Comparison of ENCODE assay signal across 11 cellular contexts in the genomic region with DNA sequence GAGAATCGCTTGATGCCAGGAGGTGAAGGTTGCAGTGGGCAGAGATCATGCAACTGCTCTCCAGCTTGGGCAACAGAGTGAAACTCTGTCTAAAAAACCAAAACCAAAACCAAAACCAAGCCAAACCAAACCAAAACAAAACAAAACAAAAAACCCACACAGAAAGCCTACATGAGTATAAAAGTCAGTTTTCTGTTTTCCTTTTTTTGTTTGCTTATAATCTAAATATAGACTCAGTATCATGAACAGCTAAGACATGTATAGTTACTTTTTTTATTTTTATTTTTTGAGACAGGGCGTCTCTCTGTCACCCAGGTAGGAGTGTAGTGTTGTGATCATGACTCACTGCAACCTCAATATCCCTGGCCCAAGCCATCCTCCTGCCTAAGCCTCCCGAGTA. TPM values are rescaled to one million over a fixed set of nuclear protein-coding genes. Genes with fewer than 3 reads are reported as not detected.
DNase-seq lines count a peak whose midpoint lies in the region; ATAC-seq and TF ChIP-seq lines count a peak whose summit lies in the region.
"Had no signal": no experiment of that assay in that cellular context is flagged by ENCODE, and none has a peak within 500 bp of the region (broad histone marks: within the 10 kb centered on the region; RNA-seq: fewer than 3 reads in every experiment).

No MANE protein-coding gene starts in this region.

- H3K27ac ChIP-seq in upper lobe of right lung (no peak overlapping the region), body of pancreas (no peak overlapping the region)
- H3K27ac ChIP-seq: prostate gland, tibial artery had no signal

- no peaks in the 10 kb centered on the region for H3K4me1 ChIP-seq in upper lobe of right lung
- H3K4me1 ChIP-seq in body of pancreas: no peaks in the 10 kb centered on the region
- H3K4me1 ChIP-seq: prostate gland, tibial artery had no signal

- DNase-seq in T-helper 2 cell treated with Interferon-gamma antibody and Interleukin-4, amounts not matched to agents 5 μg/mL and 100 μg/mL, for 36 hours (ENCODE audit: low spot score): no peak
- no peak for DNase-seq in upper lobe of right lung
- no peak for DNase-seq in body of pancreas
- no peak for DNase-seq in activated CD8-positive, alpha-beta memory T cell treated with anti-CD3 and anti-CD28 coated beads, Interleukin-2, amount 50 U/mL, for 48 hours
- DNase-seq: tibial artery had no signal

- TF ChIP-seq CTCF in upper lobe of right lung (IDR thresholded peaks at IDR 0.05) (no peak), body of pancreas (IDR thresholded peaks at IDR 0.05) (no peak)

- peaks cover 3% of the 10 kb centered on the region for H3K27me3 Mint-ChIP-seq in T-helper 2 cell treated with Interferon-gamma antibody and Interleukin-4, amounts not matched to agents 5 μg/mL and 100 μg/mL, for 36 hours (ENCODE audit: low read depth)

- no peaks in the 10 kb centered on the region for H3K36me3 ChIP-seq in upper lobe of right lung
- no peaks in the 10 kb centered on the region for H3K36me3 ChIP-seq in body of pancreas (replicated peaks in 1 of 2; ENCODE audit: insufficient read depth in 1 of 2, low read depth in 2 of 2)
- H3K36me3 ChIP-seq: prostate gland, tibial artery had no signal

- intact Hi-C loops in upper lobe of right lung (cut with DNase I) (no loop called here), body of pancreas (cut with DNase I) (no loop called here)

- TF ChIP-seq POLR2A in GM18505 (IDR thresholded peaks at IDR 0.05; ENCODE audit: borderline replicate concordance, extremely low read depth, insufficient read depth, insufficient read length): no peak
- no peak for TF ChIP-seq POLR2A in body of pancreas (IDR thresholded peaks at IDR 0.05)

- no peaks in the 10 kb centered on the region for H3K9me3 ChIP-seq in upper lobe of right lung
- no peaks in the 10 kb centered on the region for H3K9me3 ChIP-seq in body of pancreas
- H3K9me3 ChIP-seq: prostate gland, tibial artery had no signal

- H3K4me3 ChIP-seq in upper lobe of right lung (no peak overlapping the region), body of pancreas (no peak overlapping the region)
- H3K4me3 ChIP-seq: prostate gland, tibial artery had no signal

- ATAC-seq in GM18505 (IDR thresholded peaks at IDR 0.05; ENCODE audit: unreplicated experiment) (peak; percentile 72), GM19395 (IDR thresholded peaks at IDR 0.05; ENCODE audit: unreplicated experiment) (peak; percentile 71), HG03025 (IDR thresholded peaks at IDR 0.05; ENCODE audit: low FRiP score, unreplicated experiment) (peak; percentile 69), upper lobe of right lung (no peak), HG02981 (IDR thresholded peaks at IDR 0.05; ENCODE audit: unreplicated experiment) (no peak), body of pancreas (no peak)
- ATAC-seq: left lobe of liver had no signal

- 74 to 85% methylated on average over 3 of the region's 3 CpGs for WGBS in body of pancreas, 2 donors

- peak overlapping the region; percentile 53 for H3K27ac Mint-ChIP-seq in T-helper 2 cell treated with Interferon-gamma antibody and Interleukin-4, amounts not matched to agents 5 μg/mL and 100 μg/mL, for 36 hours

- peaks cover 1% of the 10 kb centered on the region for H3K36me3 Mint-ChIP-seq in T-helper 2 cell treated with Interferon-gamma antibody and Interleukin-4, amounts not matched to agents 5 μg/mL and 100 μg/mL, for 36 hours (ENCODE audit: low read depth)

- H3K27me3 ChIP-seq in upper lobe of right lung (no peaks in the 10 kb centered on the region), body of pancreas (no peaks in the 10 kb centered on the region)
- H3K27me3 ChIP-seq: tibial artery had no signal

- no peaks in the 10 kb centered on the region for H3K9me3 Mint-ChIP-seq in T-helper 2 cell treated with Interferon-gamma antibody and Interleukin-4, amounts not matched to agents 5 μg/mL and 100 μg/mL, for 36 hours

- peaks cover 23% of the 10 kb centered on the region for H3K4me1 Mint-ChIP-seq in T-helper 2 cell treated with Interferon-gamma antibody and Interleukin-4, amounts not matched to agents 5 μg/mL and 100 μg/mL, for 36 hours (ENCODE audit: low read depth)

- no peak overlapping the region for H3K4me3 Mint-ChIP-seq in T-helper 2 cell treated with Interferon-gamma antibody and Interleukin-4, amounts not matched to agents 5 μg/mL and 100 μg/mL, for 36 hours

RNA-seq across cellular contexts. Expression of gene MTPN, which starts 16.8 kb away (rescaled TPM):
- total RNA-seq in upper lobe of right lung: 130 TPM
- total RNA-seq in body of pancreas: 10 to 100 TPM; 23.1 to 25.1 TPM

Comparison
In these comparisons a context has a peak if more than half of its experiments do, and no peak if none do; other contexts are left out.
1. ATAC-seq: peak in GM18505 (single experiment), GM19395 (single experiment) and HG03025 (single experiment); none in upper lobe of right lung (single experiment), HG02981 (single experiment) and body of pancreas (single experiment).